22 cellular contexts compared by ENCODE assay signal in the genomic region with DNA sequence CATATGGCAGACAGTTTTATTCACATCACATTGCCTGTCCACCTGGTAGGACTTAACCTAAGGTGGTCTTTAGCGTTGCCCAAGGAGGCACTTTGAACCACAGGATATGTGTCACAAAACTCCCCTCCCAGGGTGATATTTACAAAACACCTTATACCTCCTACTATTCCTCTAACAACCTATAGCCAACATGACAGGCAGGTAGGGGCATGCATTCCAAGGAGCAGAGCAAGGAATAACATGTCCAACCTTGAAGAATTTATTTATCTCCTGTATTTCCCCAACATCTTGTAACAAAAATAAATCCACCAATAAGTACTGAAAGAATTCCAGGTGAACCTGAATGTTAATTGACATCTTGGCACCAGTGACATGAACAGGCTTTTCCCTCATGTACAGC.
"Had no signal": no experiment of that assay in that cellular context is flagged by ENCODE, and none has a peak within 500 bp of the region (broad histone marks: within the 10 kb centered on the region; RNA-seq: fewer than 3 reads in every experiment).

No MANE protein-coding gene starts in this region.

- H3K27ac ChIP-seq: coronary artery, dorsolateral prefrontal cortex, esophagus muscularis mucosa, gastrocnemius medialis, left lung, lower lobe of right lung had no signal

- DNase-seq: dermis blood vessel endothelial cell; dorsolateral prefrontal cortex; effector CD4-positive, alpha-beta T cell; effector memory CD4-positive, alpha-beta T cell; foreskin melanocyte; gastrocnemius medialis; glutamatergic neuron; head of caudate nucleus; heart right ventricle; hippocampal formation; left cardiac atrium; left lung; left ventricle myocardium superior; lower lobe of right lung; mesendoderm; midbrain had no signal

- H3K9me3 ChIP-seq: esophagus muscularis mucosa, gastrocnemius medialis, heart right ventricle, left lung, lower lobe of right lung had no signal

- FAIRE-seq: colon, endothelial cell of umbilical vein, islet of Langerhans, keratinocyte had no signal

- H3K36me3 ChIP-seq: esophagus muscularis mucosa, gastrocnemius medialis, left lung, lower lobe of right lung had no signal

- H3K4me1 ChIP-seq: esophagus muscularis mucosa, gastrocnemius medialis, left lung, lower lobe of right lung had no signal

- H3K4me3 ChIP-seq: coronary artery, dorsolateral prefrontal cortex, esophagus muscularis mucosa, gastrocnemius medialis, heart right ventricle, left lung, lower lobe of right lung had no signal

- H3K27me3 ChIP-seq: dorsolateral prefrontal cortex, esophagus muscularis mucosa, gastrocnemius medialis, heart right ventricle, left lung had no signal

- ATAC-seq: gastrocnemius medialis, left cardiac atrium, left lung, lower lobe of right lung had no signal
